Comparison of ENCODE assay signal across 1 cellular context in genomic region chr13:103101902-103102301, GRCh38.
TF ChIP-seq lines count a peak whose summit lies in the region.

No MANE protein-coding gene starts in this region.

TF ChIP-seq in WTC11, 78 proteins besides CTCF, POLR2A, EP300 and RAD21 (continued from another document):
- TF ChIP-seq, protein P1, sequence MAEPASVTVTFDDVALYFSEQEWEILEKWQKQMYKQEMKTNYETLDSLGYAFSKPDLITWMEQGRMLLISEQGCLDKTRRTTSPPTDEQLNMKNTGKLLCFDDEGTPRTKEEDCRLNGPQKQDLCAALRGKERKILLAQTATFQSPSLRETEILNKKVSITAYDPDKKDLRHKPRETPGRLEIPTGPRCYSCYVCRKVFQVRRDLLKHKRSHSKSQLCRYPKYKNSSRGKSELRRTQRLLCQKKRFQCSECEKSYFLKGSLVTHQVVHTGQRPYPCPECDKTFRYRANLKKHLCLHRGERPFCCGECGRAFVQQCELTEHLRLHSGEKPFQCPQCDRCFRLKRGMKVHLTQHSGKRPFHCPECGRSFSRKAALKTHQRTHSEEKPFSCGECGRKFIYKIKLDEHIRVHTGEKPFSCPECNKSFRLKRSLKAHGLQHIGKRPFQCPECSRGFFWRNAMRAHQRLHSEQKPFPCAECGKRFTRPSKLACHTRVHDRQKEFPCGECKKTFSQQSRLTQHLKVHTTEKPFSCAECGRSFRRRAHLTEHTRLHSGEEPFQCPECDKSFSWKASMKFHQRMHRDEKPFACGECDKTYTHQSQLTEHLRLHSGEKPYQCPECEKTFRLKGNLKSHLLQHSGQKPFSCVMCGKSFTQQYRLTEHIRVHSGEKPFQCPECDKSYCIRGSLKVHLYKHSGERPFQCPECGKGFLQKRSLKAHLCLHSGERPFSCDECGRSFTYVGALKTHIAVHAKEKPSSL (CRISPR knock-in tag; conservative IDR thresholded peaks at IDR 0.05), result no peak
- TF ChIP-seq ZNF396 (CRISPR knock-in tag; IDR thresholded peaks at IDR 0.05; ENCODE audit: borderline replicate concordance), result no peak
- no peak for TF ChIP-seq ZNF423 (CRISPR knock-in tag; IDR thresholded peaks at IDR 0.05)
